In genomic region chr15:78205337-78205736, GRCh38 we compare ENCODE assay signal across 29 cellular contexts. TPM values are rescaled to one million over a fixed set of nuclear protein-coding genes. Genes with fewer than 3 reads are reported as not detected.
DNase-seq lines count a peak whose midpoint lies in the region; ATAC-seq and TF ChIP-seq lines count a peak whose summit lies in the region.
"Had no signal": no experiment of that assay in that cellular context is flagged by ENCODE, and none has a peak within 500 bp of the region (broad histone marks: within the 10 kb centered on the region; RNA-seq: fewer than 3 reads in every experiment).

No MANE protein-coding gene starts in this region.

- no peak for TF ChIP-seq POLR2A in sigmoid colon (IDR thresholded peaks at IDR 0.05)

- BruUV-seq in mammary epithelial cell (replicated peaks; lab: Mats Ljungman, UMichigan) = no TSS peak

- no peaks in the 10 kb centered on the region for H4K20me1 ChIP-seq in mammary epithelial cell (ENCODE audit: insufficient read depth, low read length)

- peak; percentile 5 for DNase-seq in activated CD4-positive, CD25-positive, alpha-beta regulatory T cell treated with anti-CD3 and anti-CD28 coated beads, Interleukin-2, amount 50 U/mL, for 72 hours
- DNase-seq in right cardiac atrium (no peak), sigmoid colon (no peak), mammary epithelial cell (no peak)
- DNase-seq: 8988T; activated CD8-positive, alpha-beta memory T cell treated with anti-CD3 and anti-CD28 coated beads, Interleukin-2, amount 50 U/mL, for 4 hours; activated naive CD4-positive, alpha-beta T cell treated with Interleukin-2 at 50 U/mL for 16 hours; Calu3; CD4-positive, CD25-positive, alpha-beta regulatory T cell; DND-41; GF-D8; GM23248; NCI-H1436 treated with DMSO at 0.1 percent for 48 hours; NCI-H2081 treated with DMSO at 0.1 percent for 48 hours; NCI-H2227 treated with DMSO at 0.1 percent for 48 hours; SHP77; stimulated activated naive CD4-positive, alpha-beta T cell treated with Interleukin-2 at 50 U/mL for 16 hours had no signal

- no peak for ATAC-seq in activated CD4-positive, CD25-positive, alpha-beta regulatory T cell treated with anti-CD3 and anti-CD28 coated beads, Interleukin-2, amount 50 U/mL, for 24 hours
- ATAC-seq in right cardiac atrium = no peak
- no peak for ATAC-seq in GM21529 (IDR thresholded peaks at IDR 0.05; ENCODE audit: unreplicated experiment)
- no peak for ATAC-seq in GM21528 (IDR thresholded peaks at IDR 0.05; ENCODE audit: low FRiP score, unreplicated experiment)

- H3K27me3 ChIP-seq in right cardiac atrium (ENCODE audit: control insufficient read depth, insufficient read depth) = no peaks in the 10 kb centered on the region
- no peaks in the 10 kb centered on the region for H3K27me3 ChIP-seq in sigmoid colon
- no peaks in the 10 kb centered on the region for H3K27me3 ChIP-seq in mammary epithelial cell (ENCODE audit: insufficient read depth, low read length)
- H3K27me3 ChIP-seq: gastroesophageal sphincter, neural progenitor cell, uterus had no signal

- H3K4me2 ChIP-seq in mammary epithelial cell (ENCODE audit: insufficient read depth, low read depth, low read length) = no peak overlapping the region
- H3K4me2 ChIP-seq: neural progenitor cell had no signal

- dilution Hi-C loops in mammary epithelial cell (cut with HindIII; ENCODE audit: low sequenced_read_pairs) = no loop called here

- CTCF ChIA-PET in mammary epithelial cell (lab: Charles Lee; ENCODE audit: low non-redundant PET) = no interaction called here

- H3K4me1 ChIP-seq in right cardiac atrium (ENCODE audit: control insufficient read depth, insufficient read depth, low read length) = peaks cover 24% of the 10 kb centered on the region
- H3K4me1 ChIP-seq in sigmoid colon = peaks cover 0 to 18% (median 14%) of the 10 kb centered on the region in 4 donors
- H3K4me1 ChIP-seq in mammary epithelial cell (ENCODE audit: insufficient read depth, low read length) = no peaks in the 10 kb centered on the region
- H3K4me1 ChIP-seq: neural progenitor cell, uterus had no signal

- no peak overlapping the region for H2AFZ ChIP-seq in mammary epithelial cell (ENCODE audit: low read depth, low read length)
- H2AFZ ChIP-seq: GM23248, neural progenitor cell had no signal

- H3K27ac ChIP-seq in C4-2B = peak overlapping the region; percentile 94; the same call in 1 of the 2 replicates
- peak overlapping the region; percentile 6 for H3K27ac ChIP-seq in right cardiac atrium (ENCODE audit: low read length)
- peak overlapping the region; percentile 12 to 42 (median 38) for H3K27ac ChIP-seq in sigmoid colon
- H3K27ac ChIP-seq in mammary epithelial cell (ENCODE audit: insufficient read depth, low read depth, low read length) = no peak overlapping the region
- H3K27ac ChIP-seq: GM23248, neural progenitor cell, thoracic aorta, uterus had no signal

- intact Hi-C loops in right cardiac atrium (cut with DNase I) (no loop called here), sigmoid colon (cut with DNase I) (no loop called here), mammary epithelial cell (cut with micrococcal nuclease) (no loop called here)

- in situ Hi-C loops in mammary epithelial cell (cut with MboI; ENCODE audit: low sequenced_read_pairs in 2 of 2) = no loop called here

- 51% methylated on average over 1 of the region's 1 CpG for WGBS in right cardiac atrium
- WGBS in sigmoid colon, 2 donors = 76 to 78% methylated on average over 1 of the region's 1 CpG
- 60% methylated on average over 1 of the region's 1 CpG for WGBS in mammary epithelial cell (ENCODE audit: low coverage, missing lambda C conversion rate)

- no peak overlapping the region for H3K9ac ChIP-seq in mammary epithelial cell (ENCODE audit: insufficient read depth, low read length)
- H3K9ac ChIP-seq: GM23248, neural progenitor cell had no signal

- H3K79me2 ChIP-seq in mammary epithelial cell (ENCODE audit: insufficient read depth, low read length) = no peaks in the 10 kb centered on the region

- no peaks in the 10 kb centered on the region for H3K9me3 ChIP-seq in right cardiac atrium (ENCODE audit: control insufficient read depth, low read length)
- no peaks in the 10 kb centered on the region for H3K9me3 ChIP-seq in sigmoid colon
- no peaks in the 10 kb centered on the region for H3K9me3 ChIP-seq in mammary epithelial cell (replicated peaks; ENCODE audit: insufficient read depth, low read length)
- H3K9me3 ChIP-seq: gastroesophageal sphincter, thoracic aorta, uterus had no signal

- TF ChIP-seq EP300 in sigmoid colon (IDR thresholded peaks at IDR 0.05) = no peak

- no peaks in the 10 kb centered on the region for H3K36me3 ChIP-seq in sigmoid colon
- no peaks in the 10 kb centered on the region for H3K36me3 ChIP-seq in mammary epithelial cell (ENCODE audit: insufficient read depth, low read length)
- H3K36me3 ChIP-seq: gastroesophageal sphincter, neural progenitor cell, thoracic aorta, uterus had no signal

- H3K4me3 ChIP-seq in right cardiac atrium (ENCODE audit: low read length) (no peak overlapping the region), sigmoid colon (no peak overlapping the region), mammary epithelial cell (replicated peaks in 1 of 3; ENCODE audit: insufficient read depth in 1 of 3, low read depth in 2 of 3, low read length in 3 of 3) (no peak overlapping the region)
- H3K4me3 ChIP-seq: gastroesophageal sphincter, GM23248, neural progenitor cell, skin epidermis, thoracic aorta, uterus had no signal

- TF ChIP-seq CTCF in C4-2B (conservative IDR thresholded peaks at IDR 0.05) = no peak
- no peak for TF ChIP-seq CTCF in sigmoid colon (IDR thresholded peaks at IDR 0.05)
- no peak for TF ChIP-seq CTCF in mammary epithelial cell (conservative IDR thresholded peaks at IDR 0.05 in 1 of 2, IDR thresholded peaks at IDR 0.05 in 1 of 2; ENCODE audit: extremely low read depth in 1 of 2, insufficient read depth in 1 of 2, low read depth in 1 of 2, low read length in 2 of 2)

RNA-seq across cellular contexts. Expression of gene ACSBG1, which starts 29.0 kb away (rescaled TPM):
- under 1 TPM in 3 of 4 donors, not detected in 1; 0.35 to 0.51 (median 0.42) TPM for total RNA-seq in right cardiac atrium
- 1.1 TPM for polyA plus RNA-seq in right cardiac atrium
- 1 to 10 TPM; 1.3 to 3.9 (median 2.2) TPM for total RNA-seq in sigmoid colon
- under 1 TPM; 0.23 to 0.60 (median 0.51) TPM for polyA plus RNA-seq in sigmoid colon
- total RNA-seq in mammary epithelial cell = under 1 TPM in 1 of 2 donors, not detected in 1; under 0.01 TPM
- not detected for polyA plus RNA-seq in mammary epithelial cell
- not detected for polyA minus RNA-seq in mammary epithelial cell
- total RNA-seq: endothelial cell of umbilical vein, fibroblast of lung, GM23248, thoracic aorta had no signal
- polyA plus RNA-seq: endothelial cell of umbilical vein, fibroblast of lung had no signal

RNA-seq across cellular contexts. Expression of gene IDH3A, which starts 56.2 kb away (rescaled TPM):
- 100 to 1,000 TPM; 288 to 523 (median 472) TPM for total RNA-seq in right cardiac atrium
- polyA plus RNA-seq in right cardiac atrium = 193 TPM
- 100 to 1,000 TPM in 1 of 4 donors, 10 to 100 TPM in 3; 74.9 to 106 (median 93.9) TPM for total RNA-seq in sigmoid colon
- polyA plus RNA-seq in sigmoid colon = 10 to 100 TPM; 78.1 to 85.1 (median 79.5) TPM
- total RNA-seq in mammary epithelial cell = 100 to 1,000 TPM in 1 of 2 donors, 10 to 100 TPM in 1; 47.8 to 101 TPM
- polyA plus RNA-seq in mammary epithelial cell = 82.3 TPM
- 178 TPM for polyA minus RNA-seq in mammary epithelial cell

RNA-seq across cellular contexts. Expression of gene DNAJA4, which starts 59.0 kb away (rescaled TPM):
- total RNA-seq in right cardiac atrium (100 to 1,000 TPM in 3 of 4 donors, 10 to 100 TPM in 1; 74.7 to 170 (median 115) TPM), sigmoid colon (10 to 100 TPM in 3 of 4 donors, 1 to 10 TPM in 1; 7.4 to 17.8 (median 11.4) TPM), mammary epithelial cell (1 to 10 TPM in 1 of 2 donors, not detected in 1; 8.2 TPM)
- polyA plus RNA-seq in right cardiac atrium (97.5 TPM), sigmoid colon (10 to 100 TPM; 16.8 to 26.1 (median 21.8) TPM), mammary epithelial cell (0.18 TPM)
- polyA minus RNA-seq in mammary epithelial cell = not detected
- total RNA-seq: LHCN-M2 had no signal

Comparison
In these comparisons a context has a peak if more than half of its experiments do, and no peak if none do; other contexts are left out.
1. RNA of gene DNAJA4, which starts 59.0 kb away (total RNA-seq): 74.7 to 170 TPM in right cardiac atrium; 7.4 to 17.8 TPM in sigmoid colon and 8.2 TPM in mammary epithelial cell; every median in the first group is over 4 times any median in the second.